ENCODE assay signal across 8 cellular contexts in the genomic region with DNA sequence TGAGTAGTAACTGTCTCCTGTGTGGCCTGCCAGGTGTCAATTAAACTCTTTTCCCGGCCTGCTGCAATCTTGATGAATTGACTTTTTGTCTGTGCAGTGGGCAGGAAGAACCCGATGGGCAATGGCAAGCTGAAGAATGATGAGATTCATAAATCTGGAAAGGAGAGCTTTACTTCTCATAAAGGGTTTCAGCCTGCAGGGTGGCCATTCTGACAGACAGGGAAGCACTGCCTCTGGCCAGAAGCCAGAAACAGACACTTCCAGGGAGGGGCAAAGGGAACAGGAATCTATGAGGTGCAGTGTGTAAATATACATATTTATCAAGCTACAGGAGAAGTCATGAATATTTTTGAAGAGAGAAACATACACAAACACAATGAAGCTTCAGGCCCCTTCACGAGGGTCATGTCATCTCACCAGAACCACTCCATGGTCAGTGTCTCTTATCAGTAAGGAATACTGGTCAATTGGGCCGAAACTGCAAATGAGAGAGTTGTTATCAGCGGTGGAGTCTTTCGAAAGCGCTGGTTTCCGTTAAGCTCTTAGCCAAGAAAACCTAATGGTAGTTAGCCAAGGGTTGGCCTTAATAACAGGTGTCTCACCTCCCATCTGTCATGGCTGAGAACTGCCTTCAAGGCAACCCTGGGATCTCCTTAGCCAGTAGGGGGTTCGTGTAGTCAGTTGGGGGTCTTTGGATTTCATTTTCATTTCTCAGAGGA. TPM values are rescaled to one million over a fixed set of nuclear protein-coding genes. Genes with fewer than 3 reads are reported as not detected.
DNase-seq lines count a peak whose midpoint lies in the region; ATAC-seq and TF ChIP-seq lines count a peak whose summit lies in the region.

No MANE protein-coding gene starts in this region.

- CTCF ChIA-PET in activated CD8-positive, alpha-beta memory T cell treated with anti-CD3 and anti-CD28 coated beads, Interleukin-2, amount 10 ng/mL, durations not matched to agents 7 days and 5 days (lab: Charles Lee), result interaction anchor here (0.9 to 1.6 kb wide), 3 partner anchors 8 to 107 kb away, joined by 3 to 5 read pairs (median 5); no protein-coding TSS in a partner anchor

- DNase-seq in activated CD8-positive, alpha-beta memory T cell treated with anti-CD3 and anti-CD28 coated beads, Interleukin-2, amount 10 ng/mL, durations not matched to agents 7 days and 5 days, result peak; percentile 41
- no peak for DNase-seq in activated CD8-positive, alpha-beta memory T cell treated with anti-CD3 and anti-CD28 coated beads, Interleukin-2, amount 50 U/mL, for 4 hours
- DNase-seq in activated T-helper 2 cell treated with anti-CD3 and anti-CD28 coated beads, Interferon-gamma antibody, Interleukin-2, Interleukin-4, amounts not matched to agents 10 μg/mL and 5 μg/mL and 100 μg/mL, durations not matched to agents 14 hours and 24 hours and 36 hours (ENCODE audit: low spot score), result no peak
- no peak for DNase-seq in GM13976 (ENCODE audit: low spot score)
- DNase-seq in kidney tubule cell (ENCODE audit: low spot score), result no peak

- peaks cover 8% of the 10 kb centered on the region for H3K36me3 ChIP-seq in iPS-15b (ENCODE audit: control insufficient read depth, insufficient read depth, low read length)
- H3K36me3 ChIP-seq in subcutaneous abdominal adipose tissue (ENCODE audit: control insufficient read depth in 5 of 5, insufficient read depth in 5 of 5, low read length in 5 of 5), result peaks cover 0 to 22% (median 11%) of the 10 kb centered on the region in 5 donors

- H3K9me3 ChIP-seq in iPS-15b (ENCODE audit: control insufficient read depth, insufficient read depth, low read length), result no peaks in the 10 kb centered on the region
- no peaks in the 10 kb centered on the region for H3K9me3 ChIP-seq in subcutaneous abdominal adipose tissue (ENCODE audit: control insufficient read depth in 5 of 5, low read length in 5 of 5)

- peaks cover 39% of the 10 kb centered on the region for H3K36me3 Mint-ChIP-seq in activated CD8-positive, alpha-beta memory T cell treated with anti-CD3 and anti-CD28 coated beads, Interleukin-2, amount 10 ng/mL, durations not matched to agents 7 days and 5 days
- peaks cover 36% of the 10 kb centered on the region for H3K36me3 Mint-ChIP-seq in activated T-helper 2 cell treated with anti-CD3 and anti-CD28 coated beads, Interferon-gamma antibody, Interleukin-2, Interleukin-4, amounts not matched to agents 10 μg/mL and 5 μg/mL and 100 μg/mL, durations not matched to agents 14 hours and 24 hours and 36 hours (ENCODE audit: low read depth)

- peaks cover 42% of the 10 kb centered on the region for H3K4me1 Mint-ChIP-seq in activated CD8-positive, alpha-beta memory T cell treated with anti-CD3 and anti-CD28 coated beads, Interleukin-2, amount 10 ng/mL, durations not matched to agents 7 days and 5 days
- peaks cover 22% of the 10 kb centered on the region for H3K4me1 Mint-ChIP-seq in activated T-helper 2 cell treated with anti-CD3 and anti-CD28 coated beads, Interferon-gamma antibody, Interleukin-2, Interleukin-4, amounts not matched to agents 10 μg/mL and 5 μg/mL and 100 μg/mL, durations not matched to agents 14 hours and 24 hours and 36 hours (ENCODE audit: low read depth)

- ATAC-seq in activated CD8-positive, alpha-beta memory T cell treated with anti-CD3 and anti-CD28 coated beads, Interleukin-2, amount 10 ng/mL, durations not matched to agents 7 days and 5 days, result no peak
- ATAC-seq in HG03175 (IDR thresholded peaks at IDR 0.05; ENCODE audit: unreplicated experiment), result no peak

- H3K4me3 ChIP-seq in iPS-15b (ENCODE audit: low read depth, low read length) (peak overlapping the region; percentile 72), subcutaneous abdominal adipose tissue (ENCODE audit: low read depth in 1 of 5, low read length in 5 of 5) (peak overlapping the region; percentile 57 to 93 (median 87))

- in situ Hi-C loops in GM13976 (cut with MboI; ENCODE audit: low sequenced_read_pairs, unreplicated experiment), result no loop called here

- peak overlapping the region; percentile 95 for H3K27ac Mint-ChIP-seq in activated CD8-positive, alpha-beta memory T cell treated with anti-CD3 and anti-CD28 coated beads, Interleukin-2, amount 10 ng/mL, durations not matched to agents 7 days and 5 days
- peak overlapping the region; percentile 95 for H3K27ac Mint-ChIP-seq in activated T-helper 2 cell treated with anti-CD3 and anti-CD28 coated beads, Interferon-gamma antibody, Interleukin-2, Interleukin-4, amounts not matched to agents 10 μg/mL and 5 μg/mL and 100 μg/mL, durations not matched to agents 14 hours and 24 hours and 36 hours

- no peaks in the 10 kb centered on the region for H3K9me3 Mint-ChIP-seq in activated CD8-positive, alpha-beta memory T cell treated with anti-CD3 and anti-CD28 coated beads, Interleukin-2, amount 10 ng/mL, durations not matched to agents 7 days and 5 days (ENCODE audit: low read depth)
- H3K9me3 Mint-ChIP-seq in activated T-helper 2 cell treated with anti-CD3 and anti-CD28 coated beads, Interferon-gamma antibody, Interleukin-2, Interleukin-4, amounts not matched to agents 10 μg/mL and 5 μg/mL and 100 μg/mL, durations not matched to agents 14 hours and 24 hours and 36 hours, result peaks cover 4% of the 10 kb centered on the region

- no peaks in the 10 kb centered on the region for H3K27me3 Mint-ChIP-seq in activated CD8-positive, alpha-beta memory T cell treated with anti-CD3 and anti-CD28 coated beads, Interleukin-2, amount 10 ng/mL, durations not matched to agents 7 days and 5 days
- H3K27me3 Mint-ChIP-seq in activated T-helper 2 cell treated with anti-CD3 and anti-CD28 coated beads, Interferon-gamma antibody, Interleukin-2, Interleukin-4, amounts not matched to agents 10 μg/mL and 5 μg/mL and 100 μg/mL, durations not matched to agents 14 hours and 24 hours and 36 hours (ENCODE audit: low read depth), result no peaks in the 10 kb centered on the region

- peak overlapping the region; percentile 93 for H3K4me3 Mint-ChIP-seq in activated CD8-positive, alpha-beta memory T cell treated with anti-CD3 and anti-CD28 coated beads, Interleukin-2, amount 10 ng/mL, durations not matched to agents 7 days and 5 days
- peak overlapping the region; percentile 82 for H3K4me3 Mint-ChIP-seq in activated T-helper 2 cell treated with anti-CD3 and anti-CD28 coated beads, Interferon-gamma antibody, Interleukin-2, Interleukin-4, amounts not matched to agents 10 μg/mL and 5 μg/mL and 100 μg/mL, durations not matched to agents 14 hours and 24 hours and 36 hours (ENCODE audit: low read depth)

- H3K9ac ChIP-seq in iPS-15b (ENCODE audit: low read depth, low read length) (no peak overlapping the region), subcutaneous abdominal adipose tissue (ENCODE audit: low read length in 5 of 5) (peak overlapping the region in 4 of 5 donors; percentile 88 to 99 (median 97))

- TF ChIP-seq CTCF in GM13976 (IDR thresholded peaks at IDR 0.05; ENCODE audit: borderline replicate concordance, control extremely low read depth, extremely low read depth, insufficient read depth, missing control alignments), result no peak

- H3K27me3 ChIP-seq in iPS-15b (ENCODE audit: control insufficient read depth, insufficient read depth, low read length), result no peaks in the 10 kb centered on the region
- no peaks in the 10 kb centered on the region for H3K27me3 ChIP-seq in subcutaneous abdominal adipose tissue (ENCODE audit: control insufficient read depth in 5 of 5, insufficient read depth in 4 of 5, low read length in 5 of 5)

- peak overlapping the region; percentile 99 for H3K27ac ChIP-seq in subcutaneous abdominal adipose tissue (ENCODE audit: low read depth, low read length)

- H3K4me1 ChIP-seq in iPS-15b (ENCODE audit: control insufficient read depth, insufficient read depth, low read length) (peaks cover 4% of the 10 kb centered on the region), subcutaneous abdominal adipose tissue (ENCODE audit: control insufficient read depth in 5 of 5, insufficient read depth in 5 of 5, low read length in 5 of 5) (peaks cover 3 to 27% (median 20%) of the 10 kb centered on the region in 5 donors)

- intact Hi-C loops in activated T-helper 2 cell treated with anti-CD3 and anti-CD28 coated beads, Interferon-gamma antibody, Interleukin-2, Interleukin-4, amounts not matched to agents 10 μg/mL and 5 μg/mL and 100 μg/mL, durations not matched to agents 14 hours and 24 hours and 36 hours (cut with micrococcal nuclease), result loop anchor here (5.0 kb wide), 2 partner anchors 95 to 190 kb away; a partner anchor contains a TSS

RNA-seq across cellular contexts. Expression of a gene that starts 1.3 kb away (rescaled TPM):
- 100 to 1,000 TPM; 114 TPM for total RNA-seq in activated CD8-positive, alpha-beta memory T cell treated with anti-CD3 and anti-CD28 coated beads, Interleukin-2, amount 10 ng/mL, durations not matched to agents 7 days and 5 days
- 114 and 123 TPM in 2 replicates for total RNA-seq in activated T-helper 2 cell treated with anti-CD3 and anti-CD28 coated beads, Interferon-gamma antibody, Interleukin-2, Interleukin-4, amounts not matched to agents 10 μg/mL and 5 μg/mL and 100 μg/mL, durations not matched to agents 14 hours and 24 hours and 36 hours

RNA-seq across cellular contexts. Expression of a gene that starts 6.7 kb away (rescaled TPM):
- 100 to 1,000 TPM; 269 to 378 TPM for total RNA-seq in activated CD8-positive, alpha-beta memory T cell treated with anti-CD3 and anti-CD28 coated beads, Interleukin-2, amount 10 ng/mL, durations not matched to agents 7 days and 5 days
- total RNA-seq in activated T-helper 2 cell treated with anti-CD3 and anti-CD28 coated beads, Interferon-gamma antibody, Interleukin-2, Interleukin-4, amounts not matched to agents 10 μg/mL and 5 μg/mL and 100 μg/mL, durations not matched to agents 14 hours and 24 hours and 36 hours, result 252 and 265 TPM in 2 replicates

RNA-seq across cellular contexts. Expression of a gene that starts 38.8 kb away (rescaled TPM):
- 10 to 100 TPM; 27.1 to 30.5 TPM for total RNA-seq in activated CD8-positive, alpha-beta memory T cell treated with anti-CD3 and anti-CD28 coated beads, Interleukin-2, amount 10 ng/mL, durations not matched to agents 7 days and 5 days
- 29.1 and 30.5 TPM in 2 replicates for total RNA-seq in activated T-helper 2 cell treated with anti-CD3 and anti-CD28 coated beads, Interferon-gamma antibody, Interleukin-2, Interleukin-4, amounts not matched to agents 10 μg/mL and 5 μg/mL and 100 μg/mL, durations not matched to agents 14 hours and 24 hours and 36 hours

RNA-seq across cellular contexts. Expression of a gene that starts 39.1 kb away (rescaled TPM):
- total RNA-seq in activated CD8-positive, alpha-beta memory T cell treated with anti-CD3 and anti-CD28 coated beads, Interleukin-2, amount 10 ng/mL, durations not matched to agents 7 days and 5 days, result 10 to 100 TPM; 50.5 to 72.5 TPM
- total RNA-seq in activated T-helper 2 cell treated with anti-CD3 and anti-CD28 coated beads, Interferon-gamma antibody, Interleukin-2, Interleukin-4, amounts not matched to agents 10 μg/mL and 5 μg/mL and 100 μg/mL, durations not matched to agents 14 hours and 24 hours and 36 hours, result 36.6 and 36.7 TPM in 2 replicates
